Comparison of ENCODE assay signal across 17 cellular contexts in genomic region chr5:96113170-96113939, GRCh38.
DNase-seq lines count a peak whose midpoint lies in the region; ATAC-seq and TF ChIP-seq lines count a peak whose summit lies in the region.
"Had no signal": no experiment of that assay in that cellular context is flagged by ENCODE, and none has a peak within 500 bp of the region (broad histone marks: within the 10 kb centered on the region; RNA-seq: fewer than 3 reads in every experiment).

No MANE protein-coding gene starts in this region.

- peaks cover 1% of the 10 kb centered on the region for H3K36me3 Mint-ChIP-seq in activated CD4-positive, alpha-beta T cell treated with anti-CD3 and anti-CD28 coated beads, Interleukin-2, amount 10 ng/mL, durations not matched to agents 24 days and 14 days (ENCODE audit: low read depth)
- no peaks in the 10 kb centered on the region for H3K36me3 Mint-ChIP-seq in stimulated activated effector memory CD8-positive, alpha-beta T cell treated with anti-CD3 and anti-CD28 coated beads, Interleukin-12 subunit alpha, Interleukin-12 subunit beta, amount 100 ng/mL, for 72 hours

- peaks cover 8% of the 10 kb centered on the region; the same call in 1 of the 2 replicates for H3K4me1 ChIP-seq in Panc1 (ENCODE audit: control insufficient read depth, insufficient read depth, low read length)
- H3K4me1 ChIP-seq in esophagus squamous epithelium, result peaks cover 0 to 64% (median 18%) of the 10 kb centered on the region in 3 donors
- H3K4me1 ChIP-seq: adrenal gland had no signal

- BruUV-seq in Panc1 (replicated peaks; lab: Mats Ljungman, UMichigan), result no TSS peak

- H3K4me1 Mint-ChIP-seq in activated CD4-positive, alpha-beta T cell treated with anti-CD3 and anti-CD28 coated beads, Interleukin-2, amount 10 ng/mL, durations not matched to agents 24 days and 14 days, result peaks cover 11% of the 10 kb centered on the region
- peaks cover 36% of the 10 kb centered on the region for H3K4me1 Mint-ChIP-seq in stimulated activated effector memory CD8-positive, alpha-beta T cell treated with anti-CD3 and anti-CD28 coated beads, Interleukin-12 subunit alpha, Interleukin-12 subunit beta, amount 100 ng/mL, for 72 hours

- peak overlapping the region; percentile 52; the same call in 1 of the 2 replicates for H3K27ac ChIP-seq in Panc1 (ENCODE audit: low read length)
- peak overlapping the region; percentile 23 to 87 (median 81) for H3K27ac ChIP-seq in esophagus squamous epithelium
- H3K27ac ChIP-seq: adrenal gland, dorsolateral prefrontal cortex had no signal

- POLR2A ChIA-PET in Panc1 (lab: Charles Lee), result no interaction called here

- peaks cover 4% of the 10 kb centered on the region for H3K9me3 Mint-ChIP-seq in activated CD4-positive, alpha-beta T cell treated with anti-CD3 and anti-CD28 coated beads, Interleukin-2, amount 10 ng/mL, durations not matched to agents 24 days and 14 days
- no peaks in the 10 kb centered on the region for H3K9me3 Mint-ChIP-seq in stimulated activated effector memory CD8-positive, alpha-beta T cell treated with anti-CD3 and anti-CD28 coated beads, Interleukin-12 subunit alpha, Interleukin-12 subunit beta, amount 100 ng/mL, for 72 hours

- no peak overlapping the region for H3K4me3 Mint-ChIP-seq in activated CD4-positive, alpha-beta T cell treated with anti-CD3 and anti-CD28 coated beads, Interleukin-2, amount 10 ng/mL, durations not matched to agents 24 days and 14 days
- H3K4me3 Mint-ChIP-seq in stimulated activated effector memory CD8-positive, alpha-beta T cell treated with anti-CD3 and anti-CD28 coated beads, Interleukin-12 subunit alpha, Interleukin-12 subunit beta, amount 100 ng/mL, for 72 hours, result peak overlapping the region; percentile 7
- H3K4me3 Mint-ChIP-seq: neural crest cell had no signal

- H3K27ac Mint-ChIP-seq in activated CD4-positive, alpha-beta T cell treated with anti-CD3 and anti-CD28 coated beads, Interleukin-2, amount 10 ng/mL, durations not matched to agents 24 days and 14 days, result peak overlapping the region; percentile 76
- H3K27ac Mint-ChIP-seq in stimulated activated effector memory CD8-positive, alpha-beta T cell treated with anti-CD3 and anti-CD28 coated beads, Interleukin-12 subunit alpha, Interleukin-12 subunit beta, amount 100 ng/mL, for 72 hours, result peak overlapping the region; percentile 70

- H3K4me3 ChIP-seq in Panc1 (ENCODE audit: low read depth in 2 of 2, low read length in 2 of 2) (no peak overlapping the region), esophagus squamous epithelium (no peak overlapping the region)
- H3K4me3 ChIP-seq: adrenal gland, dorsolateral prefrontal cortex had no signal

- 32 to 40% methylated on average over 2 of the region's 2 CpGs for WGBS in esophagus squamous epithelium, 2 donors

- H3K27me3 ChIP-seq in Panc1 (ENCODE audit: control insufficient read depth, insufficient read depth, low read length) (no peaks in the 10 kb centered on the region), esophagus squamous epithelium (no peaks in the 10 kb centered on the region)
- H3K27me3 ChIP-seq: adrenal gland, dorsolateral prefrontal cortex had no signal

- CTCF ChIA-PET in Panc1 (lab: Charles Lee), result interaction anchor here (0.5 kb wide), 1 partner anchor 16 kb away, joined by 4 read pairs; no protein-coding TSS in a partner anchor

- no peaks in the 10 kb centered on the region for H3K36me3 ChIP-seq in Panc1 (ENCODE audit: control insufficient read depth, insufficient read depth, low read length)
- H3K36me3 ChIP-seq in esophagus squamous epithelium, result no peaks in the 10 kb centered on the region
- H3K36me3 ChIP-seq: adrenal gland had no signal

- intact Hi-C loops in activated CD4-positive, alpha-beta T cell treated with anti-CD3 and anti-CD28 coated beads, Interleukin-2, amount 10 ng/mL, durations not matched to agents 24 days and 14 days (cut with micrococcal nuclease), result loop anchor here (5.0 to 10.0 kb wide), 3 partner anchors 109 to 241 kb away; no protein-coding TSS in a partner anchor
- intact Hi-C loops in Panc1 (cut with micrococcal nuclease; ENCODE audit: unreplicated experiment) (no loop called here), esophagus squamous epithelium (cut with DNase I) (no loop called here)

- no peak for ATAC-seq in Panc1
- ATAC-seq in stimulated activated effector memory CD8-positive, alpha-beta T cell treated with anti-CD3 and anti-CD28 coated beads, Interleukin-12 subunit alpha, Interleukin-12 subunit beta, amount 100 ng/mL, for 72 hours, result peak; percentile 78
- ATAC-seq: HCT116 had no signal

- H3K27me3 Mint-ChIP-seq in activated CD4-positive, alpha-beta T cell treated with anti-CD3 and anti-CD28 coated beads, Interleukin-2, amount 10 ng/mL, durations not matched to agents 24 days and 14 days, result no peaks in the 10 kb centered on the region

- TF ChIP-seq CTCF in Panc1 (IDR thresholded peaks at IDR 0.05), result no peak
- TF ChIP-seq CTCF in esophagus squamous epithelium (IDR thresholded peaks at IDR 0.05), result no peak

- in situ Hi-C loops in Panc1 (cut with HindIII; ENCODE audit: low pct_unique_long_range_greater_than_20kb, low sequenced_read_pairs), result no loop called here

- H3K9me3 ChIP-seq in Panc1 (ENCODE audit: control insufficient read depth, insufficient read depth, low read depth, low read length) (no peaks in the 10 kb centered on the region), esophagus squamous epithelium (no peaks in the 10 kb centered on the region)
- H3K9me3 ChIP-seq: adrenal gland had no signal

- peak; percentile 59 for DNase-seq in activated CD4-positive, alpha-beta T cell treated with anti-CD3 and anti-CD28 coated beads, Interleukin-2, amount 10 ng/mL, durations not matched to agents 24 days and 14 days
- DNase-seq in activated CD4-positive, alpha-beta T cell treated with anti-CD3 and anti-CD28 coated beads for 4 hours, result no peak
- DNase-seq in Panc1 (ENCODE audit: low read depth, low spot score) (no peak), esophagus squamous epithelium (lab: John Stamatoyannopoulos, UW) (no peak), GM19240 (ENCODE audit: insufficient read length, low spot score) (no peak), LoVo (ENCODE audit: low spot score) (no peak)
- DNase-seq in stimulated activated effector memory CD8-positive, alpha-beta T cell treated with anti-CD3 and anti-CD28 coated beads, Interleukin-12 subunit alpha, Interleukin-12 subunit beta, amount 100 ng/mL, for 72 hours (ENCODE audit: low spot score in 2 of 2), result peak in 1 of 2 donors; percentile 65
- no peak for DNase-seq in central memory CD4-positive, alpha-beta T cell
- DNase-seq: adrenal gland; DMS79 treated with DMSO at 0.1 percent for 48 hours; kidney glomerular epithelial cell; NCI-H146; NCI-H774; stimulated activated CD4-positive, alpha-beta T cell treated with anti-CD3 and anti-CD28 coated beads, Interleukin-12 subunit alpha, Interleukin-12 subunit beta, amount 100 ng/mL, for 4 hours had no signal

- TF ChIP-seq POLR2A in esophagus squamous epithelium (IDR thresholded peaks at IDR 0.05), result no peak
